Comparison of ENCODE assay signal across 37 cellular contexts in the genomic region with DNA sequence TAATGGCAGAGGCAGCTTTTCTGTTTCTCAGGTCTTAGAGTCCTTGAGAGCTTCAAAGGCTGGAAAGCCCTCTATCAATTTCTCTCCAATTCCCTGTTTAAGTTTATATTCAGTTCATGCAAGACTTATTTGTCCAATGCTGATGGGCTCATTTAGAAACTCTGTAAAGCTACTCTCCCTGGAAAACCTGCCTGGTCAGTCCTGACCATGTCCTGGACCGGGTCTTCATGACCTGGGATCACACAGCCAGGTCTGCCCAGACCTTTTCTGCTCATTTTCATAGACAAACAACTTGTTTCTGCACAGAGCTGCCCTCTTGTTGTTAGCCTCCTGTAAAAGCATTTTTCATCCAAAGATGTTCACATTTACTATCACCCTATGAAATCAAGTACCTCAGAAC.
"Had no signal": no experiment of that assay in that cellular context is flagged by ENCODE, and none has a peak within 500 bp of the region (broad histone marks: within the 10 kb centered on the region; RNA-seq: fewer than 3 reads in every experiment).

No MANE protein-coding gene starts in this region.

- H3K4me1 Mint-ChIP-seq: activated naive CD4-positive, alpha-beta T cell treated with anti-CD3 and anti-CD28 coated beads, Interleukin-2, amount 10 ng/mL, durations not matched to agents 7 days and 5 days; activated naive CD4-positive, alpha-beta T cell treated with anti-CD3 and anti-CD28 coated beads, Interleukin-2, amount 50 U/mL, for 24 hours; activated naive CD8-positive, alpha-beta T cell treated with anti-CD3 and anti-CD28 coated beads for 36 hours; activated naive CD8-positive, alpha-beta T cell treated with anti-CD3 and anti-CD28 coated beads, Interleukin-2, amount 10 ng/mL, durations not matched to agents 7 days and 5 days; activated naive CD8-positive, alpha-beta T cell treated with anti-CD3 and anti-CD28 coated beads, Interleukin-2, amount 50 U/mL, for 24 hours; activated T-helper 17 cell treated with anti-CD3 and anti-CD28 coated beads, Interleukin-2, amount 50 U/mL, for 72 hours; brain; central memory CD8-positive, alpha-beta T cell had no signal

- ATAC-seq: activated naive CD4-positive, alpha-beta T cell treated with anti-CD3 and anti-CD28 coated beads, Interleukin-2, amount 50 U/mL, for 72 hours; activated naive CD8-positive, alpha-beta T cell treated with anti-CD3 and anti-CD28 coated beads, Interleukin-2, amount 50 U/mL, for 24 hours; activated T-cell treated with anti-CD3 and anti-CD28 coated beads, Interleukin-2, amount 50 U/mL, for 4 hours; activated T-helper 17 cell treated with anti-CD3 and anti-CD28 coated beads, Interleukin-2, amount 50 U/mL, for 72 hours; body of pancreas had no signal

- H3K9me3 Mint-ChIP-seq: activated naive CD4-positive, alpha-beta T cell treated with anti-CD3 and anti-CD28 coated beads for 36 hours; activated naive CD4-positive, alpha-beta T cell treated with anti-CD3 and anti-CD28 coated beads, Interleukin-2, amount 10 ng/mL, durations not matched to agents 7 days and 5 days; activated naive CD4-positive, alpha-beta T cell treated with anti-CD3 and anti-CD28 coated beads, Interleukin-2, amount 50 U/mL, for 24 hours; activated naive CD4-positive, alpha-beta T cell treated with anti-CD3 and anti-CD28 coated beads, Interleukin-2, amount 50 U/mL, for 72 hours; activated naive CD8-positive, alpha-beta T cell treated with anti-CD3 and anti-CD28 coated beads for 36 hours; activated naive CD8-positive, alpha-beta T cell treated with anti-CD3 and anti-CD28 coated beads, Interleukin-2, amount 10 ng/mL, durations not matched to agents 7 days and 5 days; activated naive CD8-positive, alpha-beta T cell treated with anti-CD3 and anti-CD28 coated beads, Interleukin-2, amount 50 U/mL, for 24 hours; activated T-cell treated with anti-CD3 and anti-CD28 coated beads, Interleukin-2, amount 50 U/mL, for 24 hours; activated T-cell treated with anti-CD3 and anti-CD28 coated beads, Interleukin-2, amount 50 U/mL, for 4 hours; activated T-cell treated with anti-CD3 and anti-CD28 coated beads, Interleukin-2, amount 50 U/mL, for 72 hours; activated T-helper 1 cell treated with anti-CD3 and anti-CD28 coated beads, Interleukin-12 subunit alpha, Interleukin-12 subunit beta, Interleukin-2, Interleukin-4 antibody, amounts not matched to agents 30 ng/mL and 10 ng/mL and 1 ng/mL, durations not matched to agents 14 hours and 24 hours and 36 hours; activated T-helper 17 cell treated with anti-CD3 and anti-CD28 coated beads, Interleukin-2, amount 50 U/mL, for 72 hours; brain; central memory CD8-positive, alpha-beta T cell had no signal

- H3K27me3 Mint-ChIP-seq: activated naive CD4-positive, alpha-beta T cell treated with anti-CD3 and anti-CD28 coated beads, Interleukin-2, amount 10 ng/mL, durations not matched to agents 7 days and 5 days; activated naive CD4-positive, alpha-beta T cell treated with anti-CD3 and anti-CD28 coated beads, Interleukin-2, amount 50 U/mL, for 24 hours had no signal

- H3K27ac Mint-ChIP-seq: activated naive CD4-positive, alpha-beta T cell treated with anti-CD3 and anti-CD28 coated beads for 36 hours; activated naive CD4-positive, alpha-beta T cell treated with anti-CD3 and anti-CD28 coated beads, Interleukin-2, amount 10 ng/mL, durations not matched to agents 7 days and 5 days; activated naive CD4-positive, alpha-beta T cell treated with anti-CD3 and anti-CD28 coated beads, Interleukin-2, amount 50 U/mL, for 24 hours; activated naive CD4-positive, alpha-beta T cell treated with anti-CD3 and anti-CD28 coated beads, Interleukin-2, amount 50 U/mL, for 72 hours; activated naive CD8-positive, alpha-beta T cell; activated naive CD8-positive, alpha-beta T cell treated with anti-CD3 and anti-CD28 coated beads for 36 hours; activated naive CD8-positive, alpha-beta T cell treated with anti-CD3 and anti-CD28 coated beads, Interleukin-2, amount 10 ng/mL, durations not matched to agents 7 days and 5 days; activated naive CD8-positive, alpha-beta T cell treated with anti-CD3 and anti-CD28 coated beads, Interleukin-2, amount 50 U/mL, for 24 hours; activated T-cell treated with anti-CD3 and anti-CD28 coated beads, Interleukin-2, amount 50 U/mL, for 24 hours; activated T-cell treated with anti-CD3 and anti-CD28 coated beads, Interleukin-2, amount 50 U/mL, for 72 hours; activated T-helper 1 cell treated with anti-CD3 and anti-CD28 coated beads, Interleukin-12 subunit alpha, Interleukin-12 subunit beta, Interleukin-2, Interleukin-4 antibody, amounts not matched to agents 30 ng/mL and 10 ng/mL and 1 ng/mL, durations not matched to agents 14 hours and 24 hours and 36 hours; activated T-helper 17 cell treated with anti-CD3 and anti-CD28 coated beads, Interleukin-2, amount 50 U/mL, for 72 hours; brain had no signal

- H3K36me3 Mint-ChIP-seq: activated naive CD4-positive, alpha-beta T cell treated with anti-CD3 and anti-CD28 coated beads, Interleukin-2, amount 10 ng/mL, durations not matched to agents 7 days and 5 days; activated naive CD4-positive, alpha-beta T cell treated with anti-CD3 and anti-CD28 coated beads, Interleukin-2, amount 50 U/mL, for 24 hours; activated naive CD4-positive, alpha-beta T cell treated with anti-CD3 and anti-CD28 coated beads, Interleukin-2, amount 50 U/mL, for 72 hours; activated naive CD8-positive, alpha-beta T cell; activated naive CD8-positive, alpha-beta T cell treated with anti-CD3 and anti-CD28 coated beads for 36 hours; activated naive CD8-positive, alpha-beta T cell treated with anti-CD3 and anti-CD28 coated beads, Interleukin-2, amount 10 ng/mL, durations not matched to agents 7 days and 5 days; brain had no signal

- H3K4me3 ChIP-seq: adrenal gland, ascending aorta, body of pancreas, breast epithelium, cardiac muscle cell had no signal

- H3K4me3 Mint-ChIP-seq: activated naive CD4-positive, alpha-beta T cell treated with anti-CD3 and anti-CD28 coated beads for 36 hours; activated naive CD4-positive, alpha-beta T cell treated with anti-CD3 and anti-CD28 coated beads, Interleukin-2, amount 10 ng/mL, durations not matched to agents 7 days and 5 days; activated naive CD4-positive, alpha-beta T cell treated with anti-CD3 and anti-CD28 coated beads, Interleukin-2, amount 50 U/mL, for 24 hours; activated naive CD8-positive, alpha-beta T cell; activated naive CD8-positive, alpha-beta T cell treated with anti-CD3 and anti-CD28 coated beads for 36 hours; activated naive CD8-positive, alpha-beta T cell treated with anti-CD3 and anti-CD28 coated beads, Interleukin-2, amount 10 ng/mL, durations not matched to agents 7 days and 5 days; activated naive CD8-positive, alpha-beta T cell treated with anti-CD3 and anti-CD28 coated beads, Interleukin-2, amount 50 U/mL, for 24 hours; activated T-cell treated with anti-CD3 and anti-CD28 coated beads, Interleukin-2, amount 50 U/mL, for 24 hours; activated T-cell treated with anti-CD3 and anti-CD28 coated beads, Interleukin-2, amount 50 U/mL, for 4 hours; activated T-cell treated with anti-CD3 and anti-CD28 coated beads, Interleukin-2, amount 50 U/mL, for 72 hours; activated T-helper 1 cell treated with anti-CD3 and anti-CD28 coated beads, Interleukin-12 subunit alpha, Interleukin-12 subunit beta, Interleukin-2, Interleukin-4 antibody, amounts not matched to agents 30 ng/mL and 10 ng/mL and 1 ng/mL, durations not matched to agents 14 hours and 24 hours and 36 hours; activated T-helper 17 cell treated with anti-CD3 and anti-CD28 coated beads, Interleukin-2, amount 50 U/mL, for 72 hours; brain; central memory CD8-positive, alpha-beta T cell had no signal

- DNase-seq: activated effector memory CD4-positive, alpha-beta T cell treated with anti-CD3 and anti-CD28 coated beads, Interleukin-2, amount 50 U/mL, for 16 hours; activated effector memory CD4-positive, alpha-beta T cell treated with Interleukin-2 at 50 U/mL for 16 hours; activated gamma-delta T cell; activated gamma-delta T cell treated with Interleukin-2 at 50 U/mL for 16 hours; activated naive CD4-positive, alpha-beta T cell; activated naive CD4-positive, alpha-beta T cell treated with anti-CD3 and anti-CD28 coated beads for 36 hours; activated naive CD4-positive, alpha-beta T cell treated with anti-CD3 and anti-CD28 coated beads, Interleukin-2, amount 10 ng/mL, durations not matched to agents 7 days and 5 days; activated naive CD4-positive, alpha-beta T cell treated with anti-CD3 and anti-CD28 coated beads, Interleukin-2, amount 50 U/mL, for 16 hours; activated naive CD4-positive, alpha-beta T cell treated with Interleukin-2 at 50 U/mL for 16 hours; activated naive CD8-positive, alpha-beta T cell treated with anti-CD3 and anti-CD28 coated beads for 36 hours; activated naive CD8-positive, alpha-beta T cell treated with anti-CD3 and anti-CD28 coated beads, Interleukin-2, amount 10 ng/mL, durations not matched to agents 7 days and 5 days; activated naive CD8-positive, alpha-beta T cell treated with anti-CD3 and anti-CD28 coated beads, Interleukin-2, amount 50 U/mL, for 24 hours; activated T-cell treated with anti-CD3 and anti-CD28 coated beads, Interleukin-2, amount 50 U/mL, for 1 hour; activated T-cell treated with anti-CD3 and anti-CD28 coated beads, Interleukin-2, amount 50 U/mL, for 24 hours; activated T-cell treated with anti-CD3 and anti-CD28 coated beads, Interleukin-2, amount 50 U/mL, for 4 hours; activated T-cell treated with anti-CD3 and anti-CD28 coated beads, Interleukin-2, amount 50 U/mL, for 48 hours; activated T-cell treated with anti-CD3 and anti-CD28 coated beads, Interleukin-2, amount 50 U/mL, for 72 hours; adrenal gland; amniotic stem cell; amygdala; anterior cingulate cortex; aorta; body of pancreas; brain microvascular endothelial cell; caudate nucleus; central memory CD4-positive, alpha-beta T cell; cerebellar nuclear complex had no signal
